28 cellular contexts compared by ENCODE assay signal in genomic region chrX:2954541-2954940, GRCh38. TPM values are rescaled to one million over a fixed set of nuclear protein-coding genes. Genes with fewer than 3 reads are reported as not detected.
"Had no signal": no experiment of that assay in that cellular context is flagged by ENCODE, and none has a peak within 500 bp of the region (broad histone marks: within the 10 kb centered on the region; RNA-seq: fewer than 3 reads in every experiment).

No MANE protein-coding gene starts in this region.

- H3K9ac ChIP-seq: neural progenitor cell had no signal

- H3K27ac Mint-ChIP-seq: mesothelial cell of epicardium; natural killer cell; neural progenitor cell; progenitor cell of endocrine pancreas; stimulated activated memory B cell treated with anti-CD40 and anti-IgM and Interleukin-4, amounts not matched to agents 10 μg/mL and 1 μg/mL and 100 μg/mL, for 72 hours; stimulated activated naive CD8-positive, alpha-beta T cell treated with anti-CD3 and anti-CD28 coated beads, Interleukin-15, Interleukin-2, amounts not matched to agents 100 ng/mL and 50 ng/mL, for 24 hours had no signal

- H3K4me1 ChIP-seq: esophagus muscularis mucosa, gastroesophageal sphincter, neural progenitor cell, pancreas, spleen, tibial artery, upper lobe of left lung, uterus had no signal

- H3K9me3 ChIP-seq: esophagus muscularis mucosa, gastroesophageal sphincter, pancreas, right lobe of liver, spleen, tibial artery, upper lobe of left lung, uterus had no signal

- H3K9me3 Mint-ChIP-seq: mesothelial cell of epicardium; natural killer cell; stimulated activated memory B cell treated with anti-CD40 and anti-IgM and Interleukin-4, amounts not matched to agents 10 μg/mL and 1 μg/mL and 100 μg/mL, for 72 hours; stimulated activated naive CD8-positive, alpha-beta T cell treated with anti-CD3 and anti-CD28 coated beads, Interleukin-15, Interleukin-2, amounts not matched to agents 100 ng/mL and 50 ng/mL, for 24 hours had no signal

- H3K4me2 ChIP-seq: neural progenitor cell had no signal

- H3K36me3 Mint-ChIP-seq: natural killer cell; stimulated activated memory B cell treated with anti-CD40 and anti-IgM and Interleukin-4, amounts not matched to agents 10 μg/mL and 1 μg/mL and 100 μg/mL, for 72 hours had no signal

- DNase-seq: cortex of kidney; dorsolateral prefrontal cortex; effector CD8-positive, alpha-beta T cell; glutamatergic neuron; kidney glomerular epithelial cell; natural killer cell; occipital lobe; pancreas; retina; right lobe of liver; stimulated activated CD4-positive, alpha-beta T cell treated with anti-CD3 and anti-CD28 coated beads, Interleukin-15, amount 100 ng/mL, for 24 hours; stimulated activated CD4-positive, alpha-beta T cell treated with anti-CD3 and anti-CD28 coated beads, Interleukin-1b, Interleukin-23, amount 100 ng/mL, for 48 hours; stimulated activated CD4-positive, alpha-beta T cell treated with anti-CD3 and anti-CD28 coated beads, Interleukin-4, amount 100 ng/mL, for 24 hours; tibial artery; upper lobe of left lung; uterus had no signal

- H3K27me3 ChIP-seq: esophagus muscularis mucosa, gastroesophageal sphincter, neural progenitor cell, pancreas, right lobe of liver, tibial artery, upper lobe of left lung, uterus had no signal

- H3K27me3 Mint-ChIP-seq: progenitor cell of endocrine pancreas; stimulated activated naive CD8-positive, alpha-beta T cell treated with anti-CD3 and anti-CD28 coated beads, Interleukin-15, Interleukin-2, amounts not matched to agents 100 ng/mL and 50 ng/mL, for 24 hours had no signal

- H3K4me3 Mint-ChIP-seq: mesothelial cell of epicardium; natural killer cell; neural progenitor cell; stimulated activated memory B cell treated with anti-CD40 and anti-IgM and Interleukin-4, amounts not matched to agents 10 μg/mL and 1 μg/mL and 100 μg/mL, for 72 hours; stimulated activated naive CD8-positive, alpha-beta T cell treated with anti-CD3 and anti-CD28 coated beads, Interleukin-15, Interleukin-2, amounts not matched to agents 100 ng/mL and 50 ng/mL, for 24 hours had no signal

- H3K4me1 Mint-ChIP-seq: mesothelial cell of epicardium; natural killer cell; neural progenitor cell; stimulated activated memory B cell treated with anti-CD40 and anti-IgM and Interleukin-4, amounts not matched to agents 10 μg/mL and 1 μg/mL and 100 μg/mL, for 72 hours had no signal

- H3K27ac ChIP-seq: dorsolateral prefrontal cortex, esophagus muscularis mucosa, gastroesophageal sphincter, neural progenitor cell, pancreas, right lobe of liver, spleen, tibial artery, upper lobe of left lung, uterus had no signal

- H2AFZ ChIP-seq: neural progenitor cell had no signal

- H3K36me3 ChIP-seq: esophagus muscularis mucosa, gastroesophageal sphincter, neural progenitor cell, spleen, tibial artery, upper lobe of left lung, uterus had no signal

- ATAC-seq: gastroesophageal sphincter; left lobe of liver; natural killer cell; pancreas; right lobe of liver; stimulated activated memory B cell treated with anti-CD40 and anti-IgM and Interleukin-4, amounts not matched to agents 10 μg/mL and 1 μg/mL and 100 μg/mL, for 72 hours had no signal

- H3K4me3 ChIP-seq: dorsolateral prefrontal cortex, esophagus muscularis mucosa, gastroesophageal sphincter, neural progenitor cell, pancreas, right lobe of liver, spleen, tibial artery, upper lobe of left lung, uterus had no signal

RNA-seq across cellular contexts. Expression of gene ARSH, which starts 51.8 kb away (rescaled TPM):
- total RNA-seq: esophagus muscularis mucosa, fibroblast of villous mesenchyme, left lobe of liver, myocyte, natural killer cell, occipital lobe, progenitor cell of endocrine pancreas, right lobe of liver, spleen, temporal lobe, upper lobe of left lung, uterus had no signal
- polyA plus RNA-seq: spleen had no signal
